ENCODE assay signal across 36 cellular contexts in genomic region chr2:168524005-168524404, GRCh38.
DNase-seq lines count a peak whose midpoint lies in the region; ATAC-seq and TF ChIP-seq lines count a peak whose summit lies in the region.
"Had no signal": no experiment of that assay in that cellular context is flagged by ENCODE, and none has a peak within 500 bp of the region (broad histone marks: within the 10 kb centered on the region; RNA-seq: fewer than 3 reads in every experiment).

No MANE protein-coding gene starts in this region.

- H3K4me1 Mint-ChIP-seq in brain = peaks cover 90% of the 10 kb centered on the region
- H3K4me1 Mint-ChIP-seq in stimulated activated naive B cell treated with anti-CD40 and anti-IgM and Interleukin-4, amounts not matched to agents 10 μg/mL and 1 μg/mL and 100 μg/mL, for 72 hours = peaks cover 32 to 59% of the 10 kb centered on the region in 2 donors
- H3K4me1 Mint-ChIP-seq in activated CD4-positive, alpha-beta T cell treated with anti-CD3 and anti-CD28 coated beads for 36 hours = peaks cover 42% of the 10 kb centered on the region

- peak overlapping the region in 3 of 5 experiments; percentile 6 to 83 (median 61) for H3K27ac Mint-ChIP-seq in brain
- H3K27ac Mint-ChIP-seq in stimulated activated naive B cell treated with anti-CD40 and anti-IgM and Interleukin-4, amounts not matched to agents 10 μg/mL and 1 μg/mL and 100 μg/mL, for 72 hours = no peak overlapping the region
- no peak overlapping the region for H3K27ac Mint-ChIP-seq in activated CD4-positive, alpha-beta T cell treated with anti-CD3 and anti-CD28 coated beads for 36 hours
- H3K27ac Mint-ChIP-seq: CD4-positive, CD25-positive, alpha-beta regulatory T cell; effector memory CD8-positive, alpha-beta T cell; progenitor cell of endocrine pancreas; T-helper 2 cell treated with Interferon-gamma antibody and Interleukin-4, amounts not matched to agents 5 μg/mL and 100 μg/mL, for 36 hours had no signal

- H3K36me3 ChIP-seq in heart right ventricle = no peaks in the 10 kb centered on the region
- H3K36me3 ChIP-seq in heart left ventricle = no peaks in the 10 kb centered on the region
- H3K36me3 ChIP-seq: lower lobe of right lung, thyroid gland, uterus had no signal

- H3K9me3 Mint-ChIP-seq in brain = peaks cover 0 to 2% (median 0%) of the 10 kb centered on the region in 5 experiments
- H3K9me3 Mint-ChIP-seq in stimulated activated naive B cell treated with anti-CD40 and anti-IgM and Interleukin-4, amounts not matched to agents 10 μg/mL and 1 μg/mL and 100 μg/mL, for 72 hours = no peaks in the 10 kb centered on the region
- H3K9me3 Mint-ChIP-seq in activated CD4-positive, alpha-beta T cell treated with anti-CD3 and anti-CD28 coated beads for 36 hours (ENCODE audit: low read depth) = no peaks in the 10 kb centered on the region
- H3K9me3 Mint-ChIP-seq: activated naive CD8-positive, alpha-beta T cell treated with anti-CD3 and anti-CD28 coated beads for 36 hours; CD4-positive, CD25-positive, alpha-beta regulatory T cell; central memory CD8-positive, alpha-beta T cell; effector memory CD8-positive, alpha-beta T cell; naive thymus-derived CD4-positive, alpha-beta T cell; T-helper 2 cell treated with Interferon-gamma antibody and Interleukin-4, amounts not matched to agents 5 μg/mL and 100 μg/mL, for 36 hours had no signal

- H3K4me3 ChIP-seq in heart right ventricle (no peak overlapping the region), heart left ventricle (no peak overlapping the region)
- H3K4me3 ChIP-seq: lower lobe of right lung, thyroid gland, uterus had no signal

- TF ChIP-seq POLR2A in heart left ventricle (IDR thresholded peaks at IDR 0.05) = no peak

- intact Hi-C loops in heart right ventricle (cut with DNase I) (loop anchor here in 2 of 10 donors (5.0 to 10.0 kb wide), 3 partner anchors 42 to 111 kb away; no protein-coding TSS in a partner anchor), heart left ventricle (cut with DNase I) (loop anchor here in 5 of 10 donors (5.0 to 10.0 kb wide), 4 partner anchors 59 to 179 kb away; partner anchors contain the start of gene CERS6 (in 1 of the 5))
- intact Hi-C loops in activated CD4-positive, alpha-beta T cell treated with anti-CD3 and anti-CD28 coated beads for 36 hours (cut with DNase I, micrococcal nuclease) = no loop called here

- TF ChIP-seq CTCF in heart right ventricle (IDR thresholded peaks at IDR 0.05) (no peak), heart left ventricle (IDR thresholded peaks at IDR 0.05) (no peak), brain (conservative IDR thresholded peaks at IDR 0.05) (no peak)

- H3K27ac ChIP-seq in heart right ventricle (peak overlapping the region in 6 of 10 donors; percentile 34 to 83 (median 69)), heart left ventricle (peak overlapping the region in 6 of 12 donors; percentile 66 to 84 (median 78))
- H3K27ac ChIP-seq: lower lobe of right lung, thyroid gland, uterus had no signal

- no peak overlapping the region for H3K4me3 Mint-ChIP-seq in brain
- no peak overlapping the region for H3K4me3 Mint-ChIP-seq in stimulated activated naive B cell treated with anti-CD40 and anti-IgM and Interleukin-4, amounts not matched to agents 10 μg/mL and 1 μg/mL and 100 μg/mL, for 72 hours
- no peak overlapping the region for H3K4me3 Mint-ChIP-seq in activated CD4-positive, alpha-beta T cell treated with anti-CD3 and anti-CD28 coated beads for 36 hours
- H3K4me3 Mint-ChIP-seq: activated naive CD8-positive, alpha-beta T cell treated with anti-CD3 and anti-CD28 coated beads for 36 hours; CD4-positive, CD25-positive, alpha-beta regulatory T cell; central memory CD8-positive, alpha-beta T cell; effector memory CD8-positive, alpha-beta T cell; T-helper 2 cell treated with Interferon-gamma antibody and Interleukin-4, amounts not matched to agents 5 μg/mL and 100 μg/mL, for 36 hours had no signal

- H3K9me3 ChIP-seq in heart right ventricle (peaks cover 0 to 3% (median 0%) of the 10 kb centered on the region in 11 donors), heart left ventricle (no peaks in the 10 kb centered on the region)
- H3K9me3 ChIP-seq: lower lobe of right lung, thyroid gland, uterus had no signal

- H3K27me3 Mint-ChIP-seq in brain = no peaks in the 10 kb centered on the region
- no peaks in the 10 kb centered on the region for H3K27me3 Mint-ChIP-seq in stimulated activated naive B cell treated with anti-CD40 and anti-IgM and Interleukin-4, amounts not matched to agents 10 μg/mL and 1 μg/mL and 100 μg/mL, for 72 hours
- no peaks in the 10 kb centered on the region for H3K27me3 Mint-ChIP-seq in activated CD4-positive, alpha-beta T cell treated with anti-CD3 and anti-CD28 coated beads for 36 hours
- H3K27me3 Mint-ChIP-seq: activated naive CD8-positive, alpha-beta T cell treated with anti-CD3 and anti-CD28 coated beads for 36 hours; CD4-positive, CD25-positive, alpha-beta regulatory T cell; effector memory CD8-positive, alpha-beta T cell; naive thymus-derived CD4-positive, alpha-beta T cell; progenitor cell of endocrine pancreas had no signal

- POLR2A ChIA-PET in activated CD4-positive, alpha-beta T cell treated with anti-CD3 and anti-CD28 coated beads for 36 hours (lab: Charles Lee) = no interaction called here

- 70 to 84% methylated on average over 2 of the region's 2 CpGs for WGBS in heart right ventricle, 2 donors
- 66 to 76% (median 73%) methylated on average over 2 of the region's 2 CpGs for WGBS in heart left ventricle, 4 donors

- CTCF ChIA-PET in activated CD4-positive, alpha-beta T cell treated with anti-CD3 and anti-CD28 coated beads for 36 hours (lab: Charles Lee) = interaction anchor here (1.3 kb wide), 1 partner anchor 24 kb away, joined by 3 read pairs; no protein-coding TSS in a partner anchor

- DNase-seq in heart right ventricle = no peak
- DNase-seq in heart left ventricle = no peak
- no peak for DNase-seq in stimulated activated naive B cell treated with anti-CD40 and anti-IgM and Interleukin-4, amounts not matched to agents 10 μg/mL and 1 μg/mL and 100 μg/mL, for 72 hours
- DNase-seq in amniotic stem cell (lab: John Stamatoyannopoulos, UW) = no peak
- no peak for DNase-seq in COR-L47 (lab: John Stamatoyannopoulos, UW)
- DNase-seq in activated CD4-positive, alpha-beta T cell treated with anti-CD3 and anti-CD28 coated beads for 36 hours = no peak
- DNase-seq: activated CD4-positive, alpha-beta T cell treated with anti-CD3 and anti-CD28 coated beads for 4 hours; activated CD8-positive, alpha-beta memory T cell treated with anti-CD3 and anti-CD28 coated beads for 24 hours; activated effector memory CD4-positive, alpha-beta T cell treated with Interleukin-2 at 50 U/mL for 16 hours; activated naive CD8-positive, alpha-beta T cell treated with anti-CD3 and anti-CD28 coated beads for 36 hours; activated T-cell treated with anti-CD3 and anti-CD28 coated beads for 4 hours; aorta; CD4-positive, CD25-positive, alpha-beta regulatory T cell; DMS 273 treated with DMSO at 0.1 percent for 48 hours; effector memory CD8-positive, alpha-beta T cell; erythroblast; H7; Kasumi-1; kidney glomerular epithelial cell; lower lobe of right lung; MV-4-11; naive thymus-derived CD4-positive, alpha-beta T cell; NCI-H1436; NCI-H2081 treated with DMSO at 0.1 percent for 48 hours; NCI-H2227 treated with DMSO at 0.1 percent for 48 hours; NCI-H526 treated with DMSO at 0.1 percent for 48 hours; SIG-M5; stimulated activated CD4-positive, alpha-beta T cell treated with anti-CD3 and anti-CD28 coated beads, Interleukin-2, amount 100 ng/mL, for 48 hours; thyroid gland; uterus had no signal

- peaks cover 5% of the 10 kb centered on the region for H3K36me3 Mint-ChIP-seq in brain
- peaks cover 0 to 9% of the 10 kb centered on the region in 2 donors for H3K36me3 Mint-ChIP-seq in stimulated activated naive B cell treated with anti-CD40 and anti-IgM and Interleukin-4, amounts not matched to agents 10 μg/mL and 1 μg/mL and 100 μg/mL, for 72 hours
- no peaks in the 10 kb centered on the region for H3K36me3 Mint-ChIP-seq in activated CD4-positive, alpha-beta T cell treated with anti-CD3 and anti-CD28 coated beads for 36 hours (ENCODE audit: low read depth)
- H3K36me3 Mint-ChIP-seq: CD4-positive, CD25-positive, alpha-beta regulatory T cell had no signal

- H3K27me3 ChIP-seq in heart right ventricle (no peaks in the 10 kb centered on the region), heart left ventricle (no peaks in the 10 kb centered on the region)
- H3K27me3 ChIP-seq: thyroid gland, uterus had no signal

- ATAC-seq in heart right ventricle (no peak), heart left ventricle (no peak), HG03159 (IDR thresholded peaks at IDR 0.05; ENCODE audit: unreplicated experiment) (peak; percentile 39)
- peak; percentile 69 to 71 for ATAC-seq in stimulated activated naive B cell treated with anti-CD40 and anti-IgM and Interleukin-4, amounts not matched to agents 10 μg/mL and 1 μg/mL and 100 μg/mL, for 72 hours (replicated peaks)
- ATAC-seq in activated CD4-positive, alpha-beta T cell treated with anti-CD3 and anti-CD28 coated beads for 36 hours = no peak
- ATAC-seq: effector memory CD8-positive, alpha-beta T cell; lower lobe of right lung; naive thymus-derived CD4-positive, alpha-beta T cell; sciatic nerve had no signal

- peaks cover 3 to 87% (median 49%) of the 10 kb centered on the region in 9 donors for H3K4me1 ChIP-seq in heart right ventricle
- H3K4me1 ChIP-seq in heart left ventricle = peaks cover 0 to 80% (median 50%) of the 10 kb centered on the region in 12 donors

Comparison
In these comparisons a context has a peak if more than half of its experiments do, and no peak if none do; other contexts are left out.
1. ATAC-seq: peak in HG03159 (single experiment) and stimulated activated naive B cell treated with anti-CD40 and anti-IgM and Interleukin-4, amounts not matched to agents 10 μg/mL and 1 μg/mL and 100 μg/mL, for 72 hours (2 of 2); none in heart right ventricle (0 of 8), heart left ventricle (0 of 4) and activated CD4-positive, alpha-beta T cell treated with anti-CD3 and anti-CD28 coated beads for 36 hours (single experiment).
2. H3K27ac Mint-ChIP-seq: peak in brain (3 of 5); none in stimulated activated naive B cell treated with anti-CD40 and anti-IgM and Interleukin-4, amounts not matched to agents 10 μg/mL and 1 μg/mL and 100 μg/mL, for 72 hours (single experiment) and activated CD4-positive, alpha-beta T cell treated with anti-CD3 and anti-CD28 coated beads for 36 hours (single experiment).